In the genomic region with DNA sequence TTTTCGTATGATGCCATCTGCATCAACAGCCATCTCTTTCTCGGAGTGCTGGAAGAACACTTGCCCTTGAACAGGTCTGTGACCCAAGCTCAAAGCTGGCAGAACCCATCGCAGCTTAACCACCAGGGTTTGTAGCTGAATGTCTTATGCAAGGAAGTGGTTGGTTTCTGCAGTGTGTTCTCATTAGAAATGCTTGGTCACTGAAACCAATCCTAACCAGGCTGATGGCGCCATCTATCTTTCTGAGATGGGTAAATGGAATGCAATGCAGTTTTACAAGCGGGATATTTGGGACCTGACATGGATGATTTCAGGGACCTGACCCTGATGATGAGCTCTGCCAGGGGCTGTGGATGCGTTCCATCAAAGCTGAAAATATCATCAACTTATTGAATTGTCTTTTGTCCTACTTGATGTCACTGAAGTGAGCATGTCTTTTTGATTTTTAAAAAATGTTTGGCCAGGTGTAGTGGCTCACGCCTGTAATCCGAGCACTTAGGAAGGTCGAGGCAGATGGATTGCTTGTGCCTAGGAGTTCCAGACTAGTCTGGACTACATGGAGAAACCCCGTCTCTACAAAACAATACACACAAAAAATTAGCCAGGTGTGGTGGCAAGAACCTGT, we compare ENCODE assay signal across 9 cellular contexts. TPM values are rescaled to one million over a fixed set of nuclear protein-coding genes. Genes with fewer than 3 reads are reported as not detected.
DNase-seq lines count a peak whose midpoint lies in the region; ATAC-seq and TF ChIP-seq lines count a peak whose summit lies in the region.
"Had no signal": no experiment of that assay in that cellular context is flagged by ENCODE, and none has a peak within 500 bp of the region (broad histone marks: within the 10 kb centered on the region; RNA-seq: fewer than 3 reads in every experiment).

No MANE protein-coding gene starts in this region.

- H3K4me1 ChIP-seq in spleen (peaks cover 0 to 13% (median 3%) of the 10 kb centered on the region in 6 donors), vagina (peaks cover 5% of the 10 kb centered on the region)

- H3K27ac ChIP-seq in spleen (no peak overlapping the region), vagina (no peak overlapping the region)

- TF ChIP-seq CTCF in WTC11 (IDR thresholded peaks at IDR 0.05) (peak; percentile 36; the same call in 1 of the 2 replicates), spleen (IDR thresholded peaks at IDR 0.05 in 8 of 11, conservative IDR thresholded peaks at IDR 0.05 in 3 of 11) (peak in 8 of 11 experiments; percentile 24 to 58 (median 47)), vagina (IDR thresholded peaks at IDR 0.05) (no peak)

- H3K36me3 ChIP-seq in spleen (no peaks in the 10 kb centered on the region), vagina (no peaks in the 10 kb centered on the region)

- no peak overlapping the region for H3K27ac Mint-ChIP-seq in WTC11
- H3K27ac Mint-ChIP-seq: activated T-cell treated with anti-CD3 and anti-CD28 coated beads, Interleukin-2, amount 50 U/mL, for 72 hours had no signal

- H3K27me3 Mint-ChIP-seq in WTC11 (ENCODE audit: low read depth): peaks cover 17% of the 10 kb centered on the region

- H3K4me3 ChIP-seq in spleen (no peak overlapping the region), vagina (no peak overlapping the region)

- intact Hi-C loops in left ventricle myocardium superior (cut with micrococcal nuclease) (loop anchor here (5.0 kb wide), 1 partner anchor 113 kb away; no protein-coding TSS in a partner anchor), spleen (cut with DNase I; ENCODE audit: low total_unique reads) (loop anchor here (5.0 to 10.0 kb wide), 2 partner anchors 108 to 390 kb away; no protein-coding TSS in a partner anchor), vagina (cut with DNase I) (no loop called here)

- peaks cover 14% of the 10 kb centered on the region for H3K9me3 Mint-ChIP-seq in WTC11
- H3K9me3 Mint-ChIP-seq: activated T-cell treated with anti-CD3 and anti-CD28 coated beads, Interleukin-2, amount 50 U/mL, for 72 hours had no signal

- TF ChIP-seq POLR2A in spleen (IDR thresholded peaks at IDR 0.05) (no peak), vagina (IDR thresholded peaks at IDR 0.05) (no peak)

- H3K27me3 ChIP-seq in spleen (replicated peaks in 1 of 7) (peaks cover 0 to 43% (median 3%) of the 10 kb centered on the region in 7 donors), vagina (no peaks in the 10 kb centered on the region)

- ATAC-seq in GM21529 (IDR thresholded peaks at IDR 0.05; ENCODE audit: unreplicated experiment): peak; percentile 61
- peak; percentile 83 for ATAC-seq in WTC11
- peak; percentile 45 for ATAC-seq in left ventricle myocardium superior

- peaks cover 2% of the 10 kb centered on the region for H3K36me3 Mint-ChIP-seq in WTC11

- DNase-seq in NCI-H2171 treated with DMSO at 0.1 percent for 48 hours (lab: John Stamatoyannopoulos, UW): peak; percentile 31
- no peak for DNase-seq in NCI-H2171 (lab: John Stamatoyannopoulos, UW)
- peak; percentile 85 for DNase-seq in MV-4-11 (lab: John Stamatoyannopoulos, UW)
- peak; percentile 29 for DNase-seq in WTC11 (ENCODE audit: low spot score)
- no peak for DNase-seq in left ventricle myocardium superior
- DNase-seq in spleen: no peak
- DNase-seq in vagina (ENCODE audit: extremely low spot score in 2 of 2): no peak

- no peaks in the 10 kb centered on the region for H3K9me3 ChIP-seq in spleen
- no peaks in the 10 kb centered on the region for H3K9me3 ChIP-seq in vagina

- peaks cover 13% of the 10 kb centered on the region for H3K4me1 Mint-ChIP-seq in WTC11

- no peak overlapping the region for H3K4me3 Mint-ChIP-seq in WTC11
- H3K4me3 Mint-ChIP-seq: activated T-cell treated with anti-CD3 and anti-CD28 coated beads, Interleukin-2, amount 50 U/mL, for 72 hours had no signal

- CTCF ChIA-PET in WTC11 (lab: Charles Lee): interaction anchor here (0.6 to 2.1 kb wide), 40 partner anchors 14 to 859 kb away, joined by 3 to 37 read pairs (median 4); partner anchors contain the start of genes DMRT1, DMRT2 and DMRT3

- WGBS in spleen, 5 donors: 55 to 60% (median 58%) methylated on average over 10 of the region's 10 CpGs

- POLR2A ChIA-PET in WTC11 (lab: Charles Lee): no interaction called here

TF ChIP-seq in WTC11, 78 proteins besides CTCF, POLR2A, EP300 and RAD21:
- no peak for TF ChIP-seq NFATC4 (CRISPR knock-in tag; IDR thresholded peaks at IDR 0.05)
- TF ChIP-seq RELA (CRISPR knock-in tag; IDR thresholded peaks at IDR 0.05; ENCODE audit: borderline replicate concordance): no peak
- no peak for TF ChIP-seq ATF6 (CRISPR knock-in tag; IDR thresholded peaks at IDR 0.05)
- TF ChIP-seq E2F4 (CRISPR knock-in tag; IDR thresholded peaks at IDR 0.05; ENCODE audit: borderline replicate concordance, low read depth): no peak
- TF ChIP-seq ZNF416 (CRISPR knock-in tag; IDR thresholded peaks at IDR 0.05): no peak
- no peak for TF ChIP-seq SP1 (CRISPR knock-in tag; conservative IDR thresholded peaks at IDR 0.05)
- no peak for TF ChIP-seq ZNF425 (CRISPR knock-in tag; conservative IDR thresholded peaks at IDR 0.05)

RNA-seq across cellular contexts. Expression of gene DMRT3, which starts 28.7 kb away (rescaled TPM):
- total RNA-seq in WTC11 (2021) (not detected in 3 replicates), left ventricle myocardium superior (not detected), spleen (not detected), vagina (not detected)
- not detected for polyA plus RNA-seq in spleen
- total RNA-seq: activated T-cell treated with anti-CD3 and anti-CD28 coated beads, Interleukin-2, amount 50 U/mL, for 72 hours had no signal

RNA-seq across cellular contexts. Expression of gene DMRT2, which starts 45.0 kb away (rescaled TPM):
- total RNA-seq in WTC11 (2021): not detected in 3 replicates
- total RNA-seq in left ventricle myocardium superior: 0.12 TPM
- not detected for total RNA-seq in spleen
- not detected for polyA plus RNA-seq in spleen
- total RNA-seq in vagina: 2.5 TPM
- total RNA-seq: activated T-cell treated with anti-CD3 and anti-CD28 coated beads, Interleukin-2, amount 50 U/mL, for 72 hours had no signal

Comparison
In these comparisons a context has a peak if more than half of its experiments do, and no peak if none do; other contexts are left out.
1. DNase-seq: peak in NCI-H2171 treated with DMSO at 0.1 percent for 48 hours (single experiment), MV-4-11 (single experiment) and WTC11 (single experiment); none in NCI-H2171 (single experiment), left ventricle myocardium superior (single experiment), spleen (single experiment) and vagina (0 of 2).
2. CTCF ChIP-seq: peak in WTC11 (single experiment) and spleen (8 of 11); none in vagina (0 of 3).
3. Peak in every context shown above with its lines, with median percentiles within 50 percentile points of each other: ATAC-seq.